30 cellular contexts compared by ENCODE assay signal in the genomic region with DNA sequence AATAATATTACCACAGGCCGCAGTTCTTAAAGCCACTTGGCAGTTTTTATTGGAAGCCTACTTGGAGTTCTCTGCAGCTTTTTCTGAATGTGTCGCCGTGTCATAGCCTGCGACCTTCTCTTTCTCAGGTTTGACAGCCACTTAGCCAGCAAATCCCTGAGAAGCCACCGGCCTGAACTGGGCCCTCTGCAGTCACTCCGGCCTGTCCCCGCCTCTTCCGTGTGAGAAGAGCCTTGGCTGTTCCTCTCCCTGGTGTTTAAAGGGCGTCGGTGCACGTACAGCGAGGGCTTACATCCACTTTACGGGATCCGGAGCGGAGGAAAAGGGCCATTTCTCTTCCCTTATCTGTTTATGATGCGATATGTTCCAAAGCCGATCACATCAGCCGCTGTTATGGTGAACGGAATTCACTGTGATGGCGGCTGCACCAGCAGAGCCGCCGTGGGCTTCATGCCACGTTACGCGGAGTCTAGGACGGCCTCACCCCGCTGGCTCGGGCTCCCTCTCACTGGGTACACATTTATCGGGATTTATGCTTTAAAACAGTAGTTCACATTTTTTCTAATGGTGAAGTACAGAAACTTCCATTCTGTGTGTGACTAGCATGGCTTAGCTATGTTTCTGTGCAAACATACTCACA.
A peak's percentile ranks its signal among the peaks of the same experiment; 100 is the strongest.
DNase-seq lines count a peak whose midpoint lies in the region; ATAC-seq and TF ChIP-seq lines count a peak whose summit lies in the region.
"Had no signal": no experiment of that assay in that cellular context is flagged by ENCODE, and none has a peak within 500 bp of the region (broad histone marks: within the 10 kb centered on the region; RNA-seq: fewer than 3 reads in every experiment).

No MANE protein-coding gene starts in this region.

- no peaks in the 10 kb centered on the region for H3K9me3 Mint-ChIP-seq in H9
- no peaks in the 10 kb centered on the region for H3K9me3 Mint-ChIP-seq in endodermal cell
- H3K9me3 Mint-ChIP-seq: CD4-positive, alpha-beta T cell had no signal

- no peaks in the 10 kb centered on the region for H3K9me3 ChIP-seq in H9 (ENCODE audit: control insufficient read depth, low read depth, low read length)
- H3K9me3 ChIP-seq in endodermal cell (ENCODE audit: control insufficient read depth, low read length): no peaks in the 10 kb centered on the region
- H3K9me3 ChIP-seq in upper lobe of right lung: no peaks in the 10 kb centered on the region
- H3K9me3 ChIP-seq: A549; BLaER1 treated with 17β-estradiol and CSF1 and Interleukin-3, amounts not matched to agents 10 nM and 100 nM; MG63; SJSA1 had no signal

- H3K4me3 Mint-ChIP-seq in H9: no peak overlapping the region
- H3K4me3 Mint-ChIP-seq in endodermal cell: no peak overlapping the region
- H3K4me3 Mint-ChIP-seq: CD4-positive, alpha-beta T cell; HFFc6 had no signal

- no peaks in the 10 kb centered on the region for H3K79me1 ChIP-seq in H9 (ENCODE audit: insufficient read depth, low read depth, low read length, poor library complexity, severe bottlenecking)
- no peaks in the 10 kb centered on the region for H3K79me1 ChIP-seq in mesendoderm (ENCODE audit: low read length)

- no peak overlapping the region for H2BK120ac ChIP-seq in H9 (ENCODE audit: low read depth, low read length, poor library complexity, severe bottlenecking)
- H2BK120ac ChIP-seq in mesendoderm (ENCODE audit: low read depth, low read length): no peak overlapping the region

- H3K18ac ChIP-seq in H9 (ENCODE audit: insufficient read length, low read depth, low read length): no peak overlapping the region
- H3K18ac ChIP-seq in mesendoderm (ENCODE audit: low read length): no peak overlapping the region

- H3K23me2 ChIP-seq in H9 (ENCODE audit: insufficient read length, low read depth, low read length, poor library complexity, severe bottlenecking): no peaks in the 10 kb centered on the region

- TF ChIP-seq CTCF in H9 (conservative IDR thresholded peaks at IDR 0.05) (peak; percentile 21; the same call in 1 of the 3 replicates), endodermal cell (conservative IDR thresholded peaks at IDR 0.05) (no peak), upper lobe of right lung (IDR thresholded peaks at IDR 0.05) (no peak)

- H2AFZ ChIP-seq in H9 (ENCODE audit: low read length): no peak overlapping the region
- H2AFZ ChIP-seq: PC-9 had no signal

- no peak overlapping the region for H4K8ac ChIP-seq in H9 (replicated peaks; ENCODE audit: insufficient read length, low read depth, low read length)
- H4K8ac ChIP-seq in mesendoderm (ENCODE audit: low read depth, low read length): no peak overlapping the region

- H2BK5ac ChIP-seq in H9 (ENCODE audit: insufficient read length, low read length) (no peak overlapping the region), mesendoderm (ENCODE audit: low read length) (no peak overlapping the region)

- H4K5ac ChIP-seq in H9 (ENCODE audit: insufficient read length, low read depth, low read length): no peak overlapping the region
- no peak overlapping the region for H4K5ac ChIP-seq in mesendoderm (ENCODE audit: low read length)

- H3K4ac ChIP-seq in H9 (ENCODE audit: low read depth, low read length) (no peak overlapping the region), mesendoderm (ENCODE audit: low read depth, low read length) (no peak overlapping the region)

- H2BK20ac ChIP-seq in H9 (ENCODE audit: low read depth, low read length, poor library complexity, severe bottlenecking): no peak overlapping the region

- peak; percentile 13 for ATAC-seq in upper lobe of right lung
- no peak for ATAC-seq in GM21619 (IDR thresholded peaks at IDR 0.05; ENCODE audit: unreplicated experiment)
- ATAC-seq: A549, GM12878 had no signal

- peaks cover 2 to 6% of the 10 kb centered on the region in 2 experiments; a peak in 1 of 4 replicates for H3K4me1 Mint-ChIP-seq in H9
- no peaks in the 10 kb centered on the region for H3K4me1 Mint-ChIP-seq in endodermal cell

- WGBS in H9 (ENCODE audit: extremely low coverage, insufficient read length, low lambda C conversion rate): no CpG with 5 or more reads among the region's 29 CpGs
- WGBS in endodermal cell (ENCODE audit: insufficient coverage in 1 of 2, insufficient read length in 1 of 2), 2 experiments: 91% methylated on average over 29 of the region's 29 CpGs
- no CpG with 5 or more reads among the region's 29 CpGs for WGBS in mesendoderm (ENCODE audit: extremely low coverage, insufficient coverage, low lambda C conversion rate)

- H4K91ac ChIP-seq in H9 (ENCODE audit: insufficient read length, low read depth, low read length): no peak overlapping the region

- H3K27ac Mint-ChIP-seq in H9: no peak overlapping the region
- no peak overlapping the region for H3K27ac Mint-ChIP-seq in endodermal cell
- H3K27ac Mint-ChIP-seq: CD4-positive, alpha-beta T cell; HFFc6 had no signal

- H3K14ac ChIP-seq in H9 (ENCODE audit: insufficient read depth, low read length): no peak overlapping the region

- H3K36me3 Mint-ChIP-seq in H9 (ENCODE audit: insufficient read depth in 1 of 3, low read depth in 3 of 3) (no peaks in the 10 kb centered on the region; a peak in 1 of 7 replicates), endodermal cell (ENCODE audit: low read depth) (peaks cover 1% of the 10 kb centered on the region)

- no peak overlapping the region for H3K27ac ChIP-seq in H9 (ENCODE audit: insufficient read length, low read depth, low read length)
- H3K27ac ChIP-seq in endodermal cell (ENCODE audit: low read depth, low read length): peak overlapping the region; percentile 55
- H3K27ac ChIP-seq in mesendoderm (ENCODE audit: low read depth, low read length): no peak overlapping the region
- H3K27ac ChIP-seq in upper lobe of right lung: no peak overlapping the region
- H3K27ac ChIP-seq: A549; BLaER1 treated with 17β-estradiol and CSF1 and Interleukin-3, amounts not matched to agents 10 nM and 100 nM; PC-9; SJSA1 had no signal

- H3K9ac ChIP-seq in H9 (ENCODE audit: extremely low read depth, insufficient read length, low read length) (no peak overlapping the region), endodermal cell (ENCODE audit: extremely low read depth, low read length, poor library complexity, severe bottlenecking) (no peak overlapping the region), mesendoderm (ENCODE audit: low read length) (no peak overlapping the region)
- H3K9ac ChIP-seq: BLaER1 treated with 17β-estradiol and CSF1 and Interleukin-3, amounts not matched to agents 10 nM and 100 nM had no signal

- peak; percentile 56 for DNase-seq in H9
- peak; percentile 68 for DNase-seq in endodermal cell
- DNase-seq in mesendoderm: peak; percentile 45
- no peak for DNase-seq in upper lobe of right lung
- DNase-seq in effector CD4-positive, alpha-beta T cell: no peak
- DNase-seq in SW480 (ENCODE audit: low spot score): no peak
- DNase-seq: AML-193; CD4-positive, alpha-beta T cell; COR-L47; GDM1; HFFc6; IMR-90; KG1; MG63; NCI-H1105 treated with DMSO at 0.1 percent for 48 hours; NCI-H146; NCI-H1930; NCI-H2107; NCI-H446; NCI-H524 treated with DMSO at 0.1 percent for 48 hours; NCI-H774; NK-92 treated with Interleukin-12 subunit alpha and Interleukin-12 subunit beta, amount 100 ng/mL, for 24 hours; PC-9; Right ventricle myocardium superior; RPMI8226 had no signal

- H3K4me2 ChIP-seq in H9 (ENCODE audit: insufficient read depth, insufficient read length, low read length) (no peak overlapping the region), mesendoderm (ENCODE audit: low read length) (no peak overlapping the region)
- H3K4me2 ChIP-seq: A549; BLaER1 treated with 17β-estradiol and CSF1 and Interleukin-3, amounts not matched to agents 10 nM and 100 nM; PC-9 had no signal

- no peak overlapping the region for H2BK12ac ChIP-seq in H9 (ENCODE audit: insufficient read length, low read depth, low read length)

- H2AK5ac ChIP-seq in H9 (ENCODE audit: insufficient read length, low read length) (no peak overlapping the region), mesendoderm (ENCODE audit: low read length) (no peak overlapping the region)

- H3K4me3 ChIP-seq in endodermal cell (ENCODE audit: low read length) (no peak overlapping the region), mesendoderm (ENCODE audit: low read length) (no peak overlapping the region), upper lobe of right lung (no peak overlapping the region)
- H3K4me3 ChIP-seq: A549; BLaER1 treated with 17β-estradiol and CSF1 and Interleukin-3, amounts not matched to agents 10 nM and 100 nM; GM12878; MG63; PC-9; SJSA1 had no signal

- H3K36me3 ChIP-seq in endodermal cell (ENCODE audit: control insufficient read depth, insufficient read depth, low read length) (no peaks in the 10 kb centered on the region), mesendoderm (ENCODE audit: control insufficient read depth, insufficient read depth, low read length) (no peaks in the 10 kb centered on the region), upper lobe of right lung (no peaks in the 10 kb centered on the region)
- H3K36me3 ChIP-seq: MG63, SJSA1 had no signal

- H3K4me1 ChIP-seq in H9 (ENCODE audit: insufficient read depth, low read length): no peaks in the 10 kb centered on the region
- H3K4me1 ChIP-seq in endodermal cell (ENCODE audit: control insufficient read depth, insufficient read depth, low read length): no peaks in the 10 kb centered on the region
- no peaks in the 10 kb centered on the region for H3K4me1 ChIP-seq in mesendoderm (ENCODE audit: control insufficient read depth, low read depth, low read length)
- H3K4me1 ChIP-seq in upper lobe of right lung: no peaks in the 10 kb centered on the region
- H3K4me1 ChIP-seq: A549; BLaER1 treated with 17β-estradiol and CSF1 and Interleukin-3, amounts not matched to agents 10 nM and 100 nM; SJSA1 had no signal

- no peak overlapping the region for H3T11ph ChIP-seq in H9 (ENCODE audit: low read length)

- H3K27me3 ChIP-seq in H9 (ENCODE audit: insufficient read depth, low read length): no peaks in the 10 kb centered on the region
- no peaks in the 10 kb centered on the region for H3K27me3 ChIP-seq in endodermal cell (ENCODE audit: control insufficient read depth, insufficient read depth, low read length, poor library complexity, severe bottlenecking)
- H3K27me3 ChIP-seq in mesendoderm (ENCODE audit: insufficient read depth, low read length, poor library complexity): no peaks in the 10 kb centered on the region
- H3K27me3 ChIP-seq in upper lobe of right lung: no peaks in the 10 kb centered on the region
- H3K27me3 ChIP-seq: BLaER1 treated with 17β-estradiol and CSF1 and Interleukin-3, amounts not matched to agents 10 nM and 100 nM; MG63; SJSA1 had no signal

- H3K79me2 ChIP-seq in H9 (ENCODE audit: insufficient read depth, low read length): no peaks in the 10 kb centered on the region
- H3K79me2 ChIP-seq in mesendoderm (ENCODE audit: control insufficient read depth, insufficient read depth, low read length): no peaks in the 10 kb centered on the region

- no peak overlapping the region for H3K56ac ChIP-seq in H9 (ENCODE audit: insufficient read length, low read depth, low read length)
- no peak overlapping the region for H3K56ac ChIP-seq in mesendoderm (ENCODE audit: low read length)

- H2BK15ac ChIP-seq in H9 (ENCODE audit: low read depth, low read length) (no peak overlapping the region), mesendoderm (replicated peaks; ENCODE audit: low read depth) (no peak overlapping the region)

- H3K23ac ChIP-seq in H9 (ENCODE audit: insufficient read length, low read depth, low read length) (no peak overlapping the region), mesendoderm (ENCODE audit: low read length) (no peak overlapping the region)

- H3K27me3 Mint-ChIP-seq in H9 (ENCODE audit: low read depth): no peaks in the 10 kb centered on the region; the same call in 1 of the 2 replicates
- no peaks in the 10 kb centered on the region for H3K27me3 Mint-ChIP-seq in endodermal cell (ENCODE audit: insufficient read depth)
- H3K27me3 Mint-ChIP-seq: CD4-positive, alpha-beta T cell had no signal

- peaks cover 3% of the 10 kb centered on the region for H4K20me1 ChIP-seq in H9 (ENCODE audit: control insufficient read depth, insufficient read depth, insufficient read length)

- intact Hi-C loops in upper lobe of right lung (cut with DNase I): no loop called here

Comparison
In these comparisons a context has a peak if more than half of its experiments do, and no peak if none do; other contexts are left out.
1. DNase-seq: peak in H9 (single experiment), endodermal cell (single experiment) and mesendoderm (single experiment); none in upper lobe of right lung (single experiment), effector CD4-positive, alpha-beta T cell (single experiment) and SW480 (single experiment).